Comparison of ENCODE assay signal across 8 cellular contexts in genomic region chr11:102341844-102342318, GRCh38. TPM values are rescaled to one million over a fixed set of nuclear protein-coding genes. Genes with fewer than 3 reads are reported as not detected.
DNase-seq lines count a peak whose midpoint lies in the region; ATAC-seq and TF ChIP-seq lines count a peak whose summit lies in the region.

No MANE protein-coding gene starts in this region.

- H3K4me1 ChIP-seq in ascending aorta: peaks cover 0 to 2% of the 10 kb centered on the region in 2 donors

- H3K27ac Mint-ChIP-seq in T-helper 2 cell treated with Interferon-gamma antibody and Interleukin-4, amounts not matched to agents 5 μg/mL and 100 μg/mL, for 36 hours: no peak overlapping the region

- H3K4me1 Mint-ChIP-seq in T-helper 2 cell treated with Interferon-gamma antibody and Interleukin-4, amounts not matched to agents 5 μg/mL and 100 μg/mL, for 36 hours (ENCODE audit: low read depth): peaks cover 24% of the 10 kb centered on the region

- H3K4me3 ChIP-seq in ascending aorta (no peak overlapping the region), skeletal muscle cell (ENCODE audit: low read depth, low read length) (no peak overlapping the region)

- TF ChIP-seq CTCF in GM12872 (IDR thresholded peaks at IDR 0.05; ENCODE audit: insufficient read depth, low read depth, low read length) (peak; percentile 81), ascending aorta (IDR thresholded peaks at IDR 0.05) (peak; percentile 49 to 85 (median 72))

- H3K27me3 Mint-ChIP-seq in T-helper 2 cell treated with Interferon-gamma antibody and Interleukin-4, amounts not matched to agents 5 μg/mL and 100 μg/mL, for 36 hours (ENCODE audit: low read depth): no peaks in the 10 kb centered on the region

- H3K9me3 ChIP-seq in ascending aorta: no peaks in the 10 kb centered on the region

- H3K27me3 ChIP-seq in ascending aorta: no peaks in the 10 kb centered on the region

- H3K36me3 Mint-ChIP-seq in T-helper 2 cell treated with Interferon-gamma antibody and Interleukin-4, amounts not matched to agents 5 μg/mL and 100 μg/mL, for 36 hours (ENCODE audit: low read depth): peaks cover 19% of the 10 kb centered on the region

- DNase-seq in NCI-H146 (lab: John Stamatoyannopoulos, UW): peak; percentile 83
- peak; percentile 51 for DNase-seq in T-helper 2 cell treated with Interferon-gamma antibody and Interleukin-4, amounts not matched to agents 5 μg/mL and 100 μg/mL, for 36 hours (ENCODE audit: low spot score)
- peak in 1 of 2 donors; percentile 85 for DNase-seq in ascending aorta (ENCODE audit: low spot score in 2 of 2)
- DNase-seq in hepatic stellate cell (ENCODE audit: low spot score): peak; percentile 42
- peak; percentile 56 for DNase-seq in skeletal muscle cell (ENCODE audit: low read depth)
- DNase-seq in OCI-M2 (lab: John Stamatoyannopoulos, UW; ENCODE audit: unreplicated experiment): no peak

- ATAC-seq in HG02642 (IDR thresholded peaks at IDR 0.05; ENCODE audit: poor library complexity, unreplicated experiment): peak; percentile 39

- H3K9me3 Mint-ChIP-seq in T-helper 2 cell treated with Interferon-gamma antibody and Interleukin-4, amounts not matched to agents 5 μg/mL and 100 μg/mL, for 36 hours: no peaks in the 10 kb centered on the region

- H3K36me3 ChIP-seq in ascending aorta: peaks cover 0 to 9% of the 10 kb centered on the region in 2 donors

- H3K27ac ChIP-seq in ascending aorta: no peak overlapping the region

- intact Hi-C loops in ascending aorta (cut with DNase I): loop anchor here (10.0 kb wide), 2 partner anchors 323 to 427 kb away; partner anchors contain the start of genes ANGPTL5 and CEP126

- H3K4me3 Mint-ChIP-seq in T-helper 2 cell treated with Interferon-gamma antibody and Interleukin-4, amounts not matched to agents 5 μg/mL and 100 μg/mL, for 36 hours: no peak overlapping the region

RNA-seq across cellular contexts. Expression of gene BIRC2, which starts 5.1 kb away (rescaled TPM):
- 27.7 TPM for total RNA-seq in ascending aorta

RNA-seq across cellular contexts. Expression of gene BIRC3, which starts 24.6 kb away (rescaled TPM):
- total RNA-seq in ascending aorta: 2.8 TPM
